Comparison of ENCODE assay signal across 25 cellular contexts in the genomic region with DNA sequence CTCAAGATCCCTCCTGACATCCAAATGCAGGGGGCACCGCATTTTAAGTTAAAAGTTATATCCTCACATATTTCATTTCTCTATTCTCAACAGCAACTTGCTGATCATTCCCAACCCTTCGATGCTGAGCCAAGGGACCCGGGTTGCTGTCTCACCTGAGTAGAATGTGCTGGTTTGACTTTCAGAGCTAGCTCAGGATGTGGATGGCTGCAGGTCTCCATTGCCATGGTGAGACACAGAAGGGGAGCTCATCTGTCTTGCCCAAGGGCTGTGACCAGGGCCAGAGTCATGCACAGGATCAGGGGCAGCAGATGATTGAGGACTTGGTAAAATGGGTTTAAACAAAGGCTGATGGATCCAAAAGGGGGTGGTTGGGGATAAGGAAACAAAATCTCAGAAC.
"Had no signal": no experiment of that assay in that cellular context is flagged by ENCODE, and none has a peak within 500 bp of the region (broad histone marks: within the 10 kb centered on the region; RNA-seq: fewer than 3 reads in every experiment).

No MANE protein-coding gene starts in this region.

- DNase-seq: activated CD4-positive, alpha-beta memory T cell treated with anti-CD3 and anti-CD28 coated beads, Interleukin-2, amount 10 ng/mL, durations not matched to agents 7 days and 5 days; activated CD4-positive, alpha-beta T cell treated with anti-CD3 and anti-CD28 coated beads for 1 hour; activated CD4-positive, alpha-beta T cell treated with anti-CD3 and anti-CD28 coated beads for 36 hours; activated CD4-positive, alpha-beta T cell treated with anti-CD3 and anti-CD28 coated beads for 48 hours; activated CD4-positive, alpha-beta T cell treated with anti-CD3 and anti-CD28 coated beads, Interleukin-2, amount 10 ng/mL, durations not matched to agents 7 days and 5 days; activated CD4-positive, alpha-beta T cell treated with anti-CD3 and anti-CD28 coated beads, Interleukin-2, amount 50 U/mL, for 48 hours; activated CD4-positive, CD25-positive, alpha-beta regulatory T cell; activated CD8-positive, alpha-beta memory T cell treated with anti-CD3 and anti-CD28 coated beads for 24 hours; activated CD8-positive, alpha-beta memory T cell treated with anti-CD3 and anti-CD28 coated beads, Interleukin-2, amount 10 ng/mL, durations not matched to agents 7 days and 5 days; activated CD8-positive, alpha-beta memory T cell treated with anti-CD3 and anti-CD28 coated beads, Interleukin-2, amount 50 U/mL, for 48 hours; activated CD8-positive, alpha-beta T cell treated with anti-CD3 and anti-CD28 coated beads, Interleukin-2, amount 10 ng/mL, durations not matched to agents 7 days and 5 days; activated gamma-delta T cell; activated naive CD4-positive, alpha-beta T cell treated with anti-CD3 and anti-CD28 coated beads, Interleukin-2, amount 10 ng/mL, durations not matched to agents 7 days and 5 days; activated naive CD4-positive, alpha-beta T cell treated with Interleukin-2 at 50 U/mL for 16 hours; activated naive CD8-positive, alpha-beta T cell treated with anti-CD3 and anti-CD28 coated beads, Interleukin-2, amount 10 ng/mL, durations not matched to agents 7 days and 5 days; activated naive CD8-positive, alpha-beta T cell treated with anti-CD3 and anti-CD28 coated beads, Interleukin-2, amount 50 U/mL, for 24 hours; activated T-cell treated with anti-CD3 and anti-CD28 coated beads, Interleukin-2, amount 50 U/mL, for 24 hours; activated T-cell treated with anti-CD3 and anti-CD28 coated beads, Interleukin-2, amount 50 U/mL, for 48 hours; amygdala; anterior cingulate cortex; central memory CD4-positive, alpha-beta T cell; T-helper 1 cell; T-helper 2 cell; T-helper 9 cell; WERI-Rb-1 had no signal
